ENCODE assay signal across 12 cellular contexts in genomic region chr9:41098759-41099158, GRCh38. TPM values are rescaled to one million over a fixed set of nuclear protein-coding genes. Genes with fewer than 3 reads are reported as not detected.
"Had no signal": no experiment of that assay in that cellular context is flagged by ENCODE, and none has a peak within 500 bp of the region (broad histone marks: within the 10 kb centered on the region; RNA-seq: fewer than 3 reads in every experiment).

No MANE protein-coding gene starts in this region.

RNA-seq across cellular contexts. Expression of gene FOXD4L6, which starts 29.7 kb away (rescaled TPM):
- total RNA-seq: activated CD4-positive, alpha-beta T cell treated with anti-CD3 and anti-CD28 coated beads, Interleukin-2, amount 10 ng/mL, durations not matched to agents 7 days and 5 days; activated CD8-positive, alpha-beta memory T cell treated with anti-CD3 and anti-CD28 coated beads, Interleukin-2, amount 10 ng/mL, durations not matched to agents 7 days and 5 days; activated CD8-positive, alpha-beta T cell treated with anti-CD3 and anti-CD28 coated beads, Interleukin-2, amount 10 ng/mL, durations not matched to agents 7 days and 5 days; activated naive CD4-positive, alpha-beta T cell treated with anti-CD3 and anti-CD28 coated beads for 36 hours; epithelial cell of proximal tubule; kidney; left colon; lower leg skin; naive thymus-derived CD4-positive, alpha-beta T cell; sigmoid colon; upper lobe of right lung had no signal
- polyA plus RNA-seq: naive thymus-derived CD4-positive, alpha-beta T cell; smooth muscle cell had no signal
